26 cellular contexts compared by ENCODE assay signal in genomic region chr18:11780042-11780441, GRCh38.
"Had no signal": no experiment of that assay in that cellular context is flagged by ENCODE, and none has a peak within 500 bp of the region (broad histone marks: within the 10 kb centered on the region; RNA-seq: fewer than 3 reads in every experiment).

No MANE protein-coding gene starts in this region.

- H3K4me3 ChIP-seq: coronary artery, dorsolateral prefrontal cortex, heart right ventricle, left lung, lower lobe of right lung, mucosa of descending colon had no signal

- H3K36me3 ChIP-seq: heart right ventricle, left lung, lower lobe of right lung had no signal

- H3K27me3 ChIP-seq: foreskin keratinocyte, left lung had no signal

- FAIRE-seq: colon, endometrium, frontal cortex, islet of Langerhans, keratinocyte had no signal

- H3K9me3 ChIP-seq: heart right ventricle, left lung, lower lobe of right lung, mucosa of descending colon had no signal

- H3K27ac ChIP-seq: coronary artery, dorsolateral prefrontal cortex, epithelial cell of prostate, foreskin keratinocyte, heart right ventricle, left lung, lower lobe of right lung had no signal

- ATAC-seq: effector memory CD8-positive, alpha-beta T cell; esophagus mucosa; foreskin keratinocyte; heart right ventricle; left cardiac atrium; left lung; left ventricle myocardium superior; lower lobe of right lung; mucosa of descending colon had no signal

- H3K4me1 ChIP-seq: foreskin keratinocyte, heart right ventricle, left lung, lower lobe of right lung had no signal

- DNase-seq: dermis blood vessel endothelial cell; dorsolateral prefrontal cortex; effector CD4-positive, alpha-beta T cell; effector memory CD8-positive, alpha-beta T cell; endodermal cell; erythroblast; foreskin keratinocyte; glutamatergic neuron; head of caudate nucleus; heart right ventricle; hippocampal formation; left cardiac atrium; left lung; left ventricle myocardium superior; lower lobe of right lung; mesenchymal stem cell; mucosa of descending colon; naive B cell had no signal
